12 cellular contexts compared by ENCODE assay signal in the genomic region with DNA sequence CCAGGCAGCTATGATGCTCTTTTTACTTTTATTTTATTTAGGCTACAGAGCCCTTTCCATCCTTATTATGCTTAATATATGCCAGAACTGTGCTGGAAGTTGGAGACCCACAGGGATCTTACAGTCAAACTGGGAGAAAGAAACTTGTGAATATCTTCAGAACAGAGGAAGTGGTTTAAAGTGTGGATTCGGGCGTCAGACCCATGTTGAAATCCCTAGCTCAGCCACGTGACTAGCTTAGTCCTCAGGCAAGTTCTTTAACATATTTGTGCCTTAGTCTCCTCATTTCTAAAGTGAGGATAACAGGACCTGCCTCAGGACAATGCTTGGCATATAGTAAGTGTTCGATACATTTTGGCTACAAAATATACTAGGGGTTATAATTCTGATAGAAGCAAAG. TPM values are rescaled to one million over a fixed set of nuclear protein-coding genes. Genes with fewer than 3 reads are reported as not detected.
DNase-seq lines count a peak whose midpoint lies in the region; ATAC-seq, FAIRE-seq and TF ChIP-seq lines count a peak whose summit lies in the region.
"Had no signal": no experiment of that assay in that cellular context is flagged by ENCODE, and none has a peak within 500 bp of the region (broad histone marks: within the 10 kb centered on the region; RNA-seq: fewer than 3 reads in every experiment).

No MANE protein-coding gene starts in this region.

- H3K36me3 Mint-ChIP-seq in T-helper 1 cell treated with Interleukin-12 subunit alpha and Interleukin-12 subunit beta and Interleukin-4 antibody, amounts not matched to agents 30 μg/mL and 1 μg/mL, for 36 hours (ENCODE audit: low read depth): peaks cover 8% of the 10 kb centered on the region
- no peaks in the 10 kb centered on the region for H3K36me3 Mint-ChIP-seq in CD4-positive, alpha-beta T cell (ENCODE audit: low read depth)

- POLR2A ChIA-PET in CD4-positive, alpha-beta T cell (lab: Charles Lee): interaction anchor here (0.5 kb wide), 1 partner anchor 75 kb away, joined by 4 read pairs; no protein-coding TSS in a partner anchor

- peaks cover 48% of the 10 kb centered on the region for H3K4me1 ChIP-seq in foreskin keratinocyte

- TF ChIP-seq CTCF in AG09309 (IDR thresholded peaks at IDR 0.05; ENCODE audit: control insufficient read depth, insufficient read depth, low read depth, low read length, missing control alignments) (no peak), foreskin keratinocyte (conservative IDR thresholded peaks at IDR 0.05) (no peak)
- no peak for TF ChIP-seq CTCF in CD4-positive, alpha-beta T cell (IDR thresholded peaks at IDR 0.05)

- H3K27ac ChIP-seq in foreskin keratinocyte: peak overlapping the region; percentile 60
- H3K27ac ChIP-seq in CD4-positive, alpha-beta T cell (ENCODE audit: low read depth, low read length): no peak overlapping the region
- H3K27ac ChIP-seq: ascending aorta, C4-2B, right lobe of liver, tibial artery had no signal

- H3K9me3 Mint-ChIP-seq in T-helper 1 cell treated with Interleukin-12 subunit alpha and Interleukin-12 subunit beta and Interleukin-4 antibody, amounts not matched to agents 30 μg/mL and 1 μg/mL, for 36 hours: no peaks in the 10 kb centered on the region
- H3K9me3 Mint-ChIP-seq in CD4-positive, alpha-beta T cell: no peaks in the 10 kb centered on the region

- peak overlapping the region; percentile 53 for H3K27ac Mint-ChIP-seq in T-helper 1 cell treated with Interleukin-12 subunit alpha and Interleukin-12 subunit beta and Interleukin-4 antibody, amounts not matched to agents 30 μg/mL and 1 μg/mL, for 36 hours
- H3K27ac Mint-ChIP-seq in CD4-positive, alpha-beta T cell: no peak overlapping the region

- DNase-seq in AG09309 (ENCODE audit: low read depth) (peak; percentile 31), H54 (ENCODE audit: insufficient read length, low spot score) (no peak), foreskin keratinocyte (peak in 1 of 2 donors; percentile 75), NCI-H345 treated with DMSO at 0.1 percent for 48 hours (lab: John Stamatoyannopoulos, UW; ENCODE audit: unreplicated experiment) (no peak), HT-29 (ENCODE audit: low spot score) (no peak)
- no peak for DNase-seq in CD4-positive, alpha-beta T cell
- DNase-seq: right lobe of liver, tibial artery had no signal

- CTCF ChIA-PET in CD4-positive, alpha-beta T cell (lab: Charles Lee): interaction anchor here (0.6 kb wide), 1 partner anchor 1848 kb away, joined by 3 read pairs; no protein-coding TSS in a partner anchor

- peaks cover 55% of the 10 kb centered on the region for H3K4me1 Mint-ChIP-seq in T-helper 1 cell treated with Interleukin-12 subunit alpha and Interleukin-12 subunit beta and Interleukin-4 antibody, amounts not matched to agents 30 μg/mL and 1 μg/mL, for 36 hours (ENCODE audit: low read depth)
- H3K4me1 Mint-ChIP-seq in CD4-positive, alpha-beta T cell (ENCODE audit: low read depth): peaks cover 27% of the 10 kb centered on the region

- no peaks in the 10 kb centered on the region for H3K27me3 ChIP-seq in foreskin keratinocyte
- no peaks in the 10 kb centered on the region for H3K27me3 ChIP-seq in CD4-positive, alpha-beta T cell (ENCODE audit: control insufficient read depth, insufficient read depth, low read length)
- H3K27me3 ChIP-seq: ascending aorta, right lobe of liver, tibial artery had no signal

- TF ChIP-seq POLR2A in H54 (IDR thresholded peaks at IDR 0.05; ENCODE audit: low read depth, low read length): no peak

- no peak for ATAC-seq in foreskin keratinocyte
- no peak for ATAC-seq in HG03095 (IDR thresholded peaks at IDR 0.05; ENCODE audit: unreplicated experiment)
- no peak for ATAC-seq in CD4-positive, alpha-beta T cell (ENCODE audit: poor library complexity)

- peak; percentile 6 for FAIRE-seq in H54 (lab: Jason Lieb, UNC)

- H3K4me3 Mint-ChIP-seq in T-helper 1 cell treated with Interleukin-12 subunit alpha and Interleukin-12 subunit beta and Interleukin-4 antibody, amounts not matched to agents 30 μg/mL and 1 μg/mL, for 36 hours: peak overlapping the region; percentile 55
- H3K4me3 Mint-ChIP-seq in CD4-positive, alpha-beta T cell: no peak overlapping the region

- intact Hi-C loops in CD4-positive, alpha-beta T cell (cut with DNase I, micrococcal nuclease): no loop called here

- H3K4me3 ChIP-seq in AG09309 (ENCODE audit: control insufficient read depth, low read depth, low read length): no peak overlapping the region
- H3K4me3 ChIP-seq: ascending aorta, right lobe of liver, tibial artery had no signal

- H3K27me3 Mint-ChIP-seq in T-helper 1 cell treated with Interleukin-12 subunit alpha and Interleukin-12 subunit beta and Interleukin-4 antibody, amounts not matched to agents 30 μg/mL and 1 μg/mL, for 36 hours (ENCODE audit: low read depth): peaks cover 34% of the 10 kb centered on the region
- H3K27me3 Mint-ChIP-seq in CD4-positive, alpha-beta T cell: peaks cover 19% of the 10 kb centered on the region

- H3K9me3 ChIP-seq in CD4-positive, alpha-beta T cell (ENCODE audit: control insufficient read depth, low read length): no peaks in the 10 kb centered on the region
- H3K9me3 ChIP-seq: ascending aorta, right lobe of liver, tibial artery had no signal

RNA-seq across cellular contexts. Expression of a gene that starts 59.1 kb away (rescaled TPM):
- total RNA-seq in foreskin keratinocyte: 46.8 and 52.3 TPM in 2 replicates
- polyA plus RNA-seq in foreskin keratinocyte: 12.0 and 15.2 TPM in 2 replicates
- under 1 TPM; 0.36 to 0.39 TPM for total RNA-seq in CD4-positive, alpha-beta T cell
- 17.4 and 18.4 TPM in 2 replicates for total RNA-seq in HT-29 (2014; rRNA removed; shearing (Covaris generic))

Comparison
In these comparisons a context has a peak if more than half of its experiments do, and no peak if none do; other contexts are left out.
1. RNA of a gene that starts 59.1 kb away (total RNA-seq): 46.8 to 52.3 TPM in foreskin keratinocyte and 17.4 to 18.4 TPM in HT-29; 0.36 to 0.39 TPM in CD4-positive, alpha-beta T cell; every median in the first group is over 10 times any median in the second.